11 cellular contexts compared by ENCODE assay signal in genomic region chr15:59376735-59377134, GRCh38. TPM values are rescaled to one million over a fixed set of nuclear protein-coding genes. Genes with fewer than 3 reads are reported as not detected.
DNase-seq lines count a peak whose midpoint lies in the region; TF ChIP-seq lines count a peak whose summit lies in the region.
"Had no signal": no experiment of that assay in that cellular context is flagged by ENCODE, and none has a peak within 500 bp of the region (broad histone marks: within the 10 kb centered on the region; RNA-seq: fewer than 3 reads in every experiment).

No MANE protein-coding gene starts in this region.

- H3K27me3 ChIP-seq in left ventricle myocardium inferior (ENCODE audit: low read depth) (no peaks in the 10 kb centered on the region), ascending aorta (no peaks in the 10 kb centered on the region)

- intact Hi-C loops in left ventricle myocardium inferior (cut with micrococcal nuclease): loop anchor here (10.0 kb wide), 1 partner anchor 132 kb away; no protein-coding TSS in a partner anchor
- intact Hi-C loops in cardiac septum (cut with DNase I): loop anchor here (5.0 to 10.0 kb wide), 2 partner anchors 116 to 132 kb away; no protein-coding TSS in a partner anchor
- intact Hi-C loops in ascending aorta (cut with DNase I): loop anchor here (10.0 kb wide), 1 partner anchor 392 kb away; the partner anchor contains the start of gene RNF111

- TF ChIP-seq CTCF in left ventricle myocardium inferior (IDR thresholded peaks at IDR 0.05; ENCODE audit: borderline replicate concordance): peak; percentile 25
- peak; percentile 20 for TF ChIP-seq CTCF in epithelial cell of esophagus (IDR thresholded peaks at IDR 0.05; ENCODE audit: insufficient read depth, low read depth, low read length, missing control alignments)
- no peak for TF ChIP-seq CTCF in ascending aorta (IDR thresholded peaks at IDR 0.05)

- no peak overlapping the region for H3K4me3 ChIP-seq in left ventricle myocardium inferior
- H3K4me3 ChIP-seq in epithelial cell of esophagus (ENCODE audit: low read length): no peak overlapping the region
- H3K4me3 ChIP-seq in ascending aorta: no peak overlapping the region
- H3K4me3 ChIP-seq: BLaER1 had no signal

- H3K27ac ChIP-seq in left ventricle myocardium inferior (replicated peaks) (no peak overlapping the region), ascending aorta (no peak overlapping the region)
- H3K27ac ChIP-seq: BLaER1 had no signal

- DNase-seq in left ventricle myocardium inferior (no peak), cardiac septum (ENCODE audit: low spot score) (no peak), NCI-H526 treated with DMSO at 0.1 percent for 48 hours (lab: John Stamatoyannopoulos, UW) (peak; percentile 19), epithelial cell of esophagus (ENCODE audit: low read depth) (peak; percentile 36), ascending aorta (ENCODE audit: low spot score in 2 of 2) (no peak), iPS-NIHi7 (ENCODE audit: extremely low spot score) (no peak), DMS 273 (lab: John Stamatoyannopoulos, UW; ENCODE audit: unreplicated experiment) (no peak), epidermal melanocyte (ENCODE audit: insufficient read length, low spot score) (no peak)
- DNase-seq: NCI-H1092; stimulated activated naive B cell treated with anti-CD40 and anti-IgM and Interleukin-4, amounts not matched to agents 10 μg/mL and 1 μg/mL and 100 μg/mL, for 72 hours had no signal

- H3K9me3 ChIP-seq in left ventricle myocardium inferior (replicated peaks) (no peaks in the 10 kb centered on the region), ascending aorta (no peaks in the 10 kb centered on the region)
- H3K9me3 ChIP-seq: BLaER1 had no signal

- H3K4me1 ChIP-seq in left ventricle myocardium inferior: peaks cover 16% of the 10 kb centered on the region
- no peaks in the 10 kb centered on the region for H3K4me1 ChIP-seq in ascending aorta

- H3K36me3 ChIP-seq in left ventricle myocardium inferior (no peaks in the 10 kb centered on the region), ascending aorta (peaks cover 0 to 4% of the 10 kb centered on the region in 2 donors)
- H3K36me3 ChIP-seq: BLaER1 had no signal

RNA-seq across cellular contexts. Expression of gene MYO1E, which starts 4.1 kb away (rescaled TPM):
- total RNA-seq in left ventricle myocardium inferior (23.6 TPM), cardiac septum (41.0 TPM), ascending aorta (48.0 TPM)

Comparison
In these comparisons a context has a peak if more than half of its experiments do, and no peak if none do; other contexts are left out.
1. DNase-seq: peak in NCI-H526 treated with DMSO at 0.1 percent for 48 hours (single experiment) and epithelial cell of esophagus (single experiment); none in left ventricle myocardium inferior (single experiment), cardiac septum (single experiment), ascending aorta (0 of 2), iPS-NIHi7 (single experiment), DMS 273 (single experiment) and epidermal melanocyte (single experiment).
2. CTCF ChIP-seq: peak in left ventricle myocardium inferior (single experiment) and epithelial cell of esophagus (single experiment); none in ascending aorta (0 of 3).